ENCODE assay signal across 12 cellular contexts in the genomic region with DNA sequence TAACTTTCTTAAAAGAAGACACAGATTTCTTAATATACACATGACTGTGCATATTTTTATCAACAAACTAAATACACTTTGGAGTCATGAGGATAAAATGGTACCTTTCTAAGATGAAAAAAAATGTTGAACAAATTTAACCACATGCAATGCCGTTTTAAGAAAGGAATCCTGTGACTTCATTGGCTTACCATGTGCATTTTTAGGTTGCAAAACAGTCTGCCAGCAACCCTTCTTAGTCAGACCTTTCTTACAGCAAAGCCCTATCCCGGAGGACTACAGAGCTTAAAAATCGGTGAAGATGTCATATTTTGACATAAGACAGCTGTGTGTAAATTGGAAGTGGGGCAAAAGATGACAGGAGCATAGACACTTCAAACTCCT. TPM values are rescaled to one million over a fixed set of nuclear protein-coding genes. Genes with fewer than 3 reads are reported as not detected.
DNase-seq lines count a peak whose midpoint lies in the region; ATAC-seq, FAIRE-seq and TF ChIP-seq lines count a peak whose summit lies in the region.
"Had no signal": no experiment of that assay in that cellular context is flagged by ENCODE, and none has a peak within 500 bp of the region (broad histone marks: within the 10 kb centered on the region; RNA-seq: fewer than 3 reads in every experiment).

No MANE protein-coding gene starts in this region.

- H3K9me3 ChIP-seq in SJCRH30 (replicated peaks), result no peaks in the 10 kb centered on the region
- H3K9me3 ChIP-seq in pancreas, result no peaks in the 10 kb centered on the region
- H3K9me3 ChIP-seq: SJSA1 had no signal

- peak; percentile 86 for FAIRE-seq in pancreas (lab: Jason Lieb, UNC)
- FAIRE-seq: D721Med had no signal

- intact Hi-C loops in pancreas (cut with DNase I), result no loop called here

- H3K4me1 ChIP-seq in SJCRH30, result no peaks in the 10 kb centered on the region; the same call in 1 of the 2 replicates
- H3K4me1 ChIP-seq in pancreas, result peaks cover 0 to 4% (median 4%) of the 10 kb centered on the region in 3 donors
- H3K4me1 ChIP-seq: SJSA1 had no signal

- TF ChIP-seq CTCF in AG09319 (IDR thresholded peaks at IDR 0.05; ENCODE audit: low read depth, low read length) (no peak), fibroblast of the aortic adventitia (IDR thresholded peaks at IDR 0.05; ENCODE audit: insufficient read depth, low read length) (no peak), pancreas (IDR thresholded peaks at IDR 0.05) (no peak)

- no peaks in the 10 kb centered on the region for H3K36me3 ChIP-seq in SJCRH30
- no peaks in the 10 kb centered on the region for H3K36me3 ChIP-seq in pancreas
- H3K36me3 ChIP-seq: SJSA1 had no signal

- H3K27me3 ChIP-seq in SJCRH30 (no peaks in the 10 kb centered on the region), pancreas (no peaks in the 10 kb centered on the region)
- H3K27me3 ChIP-seq: SJSA1 had no signal

- peak; percentile 77 for DNase-seq in AG09319 (ENCODE audit: extremely low read depth, low read depth)
- DNase-seq in SJCRH30, result peak; percentile 5 to 23
- peak; percentile 100 for DNase-seq in fibroblast of the aortic adventitia (ENCODE audit: low read depth)
- DNase-seq in pancreas, result no peak
- no peak for DNase-seq in stimulated activated CD4-positive, alpha-beta T cell treated with anti-CD3 and anti-CD28 coated beads, Interleukin-2, amount 100 ng/mL, for 48 hours
- no peak for DNase-seq in NCI-H748 (lab: John Stamatoyannopoulos, UW; ENCODE audit: unreplicated experiment)
- DNase-seq in T1000 (lab: John Stamatoyannopoulos, UW), result no peak
- DNase-seq in DMS 273 treated with DMSO at 0.1 percent for 48 hours (lab: John Stamatoyannopoulos, UW), result no peak
- DNase-seq: activated T-cell treated with anti-CD3 and anti-CD28 coated beads, Interleukin-2, amount 50 U/mL, for 48 hours; NCI-H1436 treated with DMSO at 0.1 percent for 48 hours had no signal

- peak in 3 of 4 donors; percentile 58 to 85 (median 79) for ATAC-seq in pancreas

- 57 to 59% methylated on average over 3 of the region's 3 CpGs for WGBS in pancreas, 2 donors

- H3K4me3 ChIP-seq in SJCRH30 (peak overlapping the region; percentile 34), fibroblast of the aortic adventitia (ENCODE audit: low read depth, low read length) (no peak overlapping the region), pancreas (no peak overlapping the region)
- H3K4me3 ChIP-seq: SJSA1 had no signal

- H3K27ac ChIP-seq in SJCRH30, result peak overlapping the region; percentile 70
- no peak overlapping the region for H3K27ac ChIP-seq in pancreas
- H3K27ac ChIP-seq: SJSA1 had no signal

RNA-seq across cellular contexts. Expression of a gene that starts 51.6 kb away (rescaled TPM):
- total RNA-seq in SJCRH30 (2014; rRNA removed; shearing (Covaris generic)), result 5.5 and 6.5 TPM in 2 replicates
- total RNA-seq in fibroblast of the aortic adventitia (ENCODE audit: low replicate concordance) (22.3 and 37.6 TPM in 2 replicates), pancreas (10 to 100 TPM in 3 of 6 donors, 1 to 10 TPM in 3; 1.4 to 27.7 (median 7.7) TPM)
- 1 to 10 TPM; 2.4 to 3.0 TPM for polyA plus RNA-seq in pancreas

Comparison
In these comparisons a context has a peak if more than half of its experiments do, and no peak if none do; other contexts are left out.
1. DNase-seq: peak in AG09319 (single experiment), SJCRH30 (2 of 2) and fibroblast of the aortic adventitia (single experiment); none in pancreas (0 of 6), stimulated activated CD4-positive, alpha-beta T cell treated with anti-CD3 and anti-CD28 coated beads, Interleukin-2, amount 100 ng/mL, for 48 hours (0 of 2), NCI-H748 (single experiment), T1000 (single experiment) and DMS 273 treated with DMSO at 0.1 percent for 48 hours (single experiment).